ENCODE assay signal across 13 cellular contexts in the genomic region with DNA sequence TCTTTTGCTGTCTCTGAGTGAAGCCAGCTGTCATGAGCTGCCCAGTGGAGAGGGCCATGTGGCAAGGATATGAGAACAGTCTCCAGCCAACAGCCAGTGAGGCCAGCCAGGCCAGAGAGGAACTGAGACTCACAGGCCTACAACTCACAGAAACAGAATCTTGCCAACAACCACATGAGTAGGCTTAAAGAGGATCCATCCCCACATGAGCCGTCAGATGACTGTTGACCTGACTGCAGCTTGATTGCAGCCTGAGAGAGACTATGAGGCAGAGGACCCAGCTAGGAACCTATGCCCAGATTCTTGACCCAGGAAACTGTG.
DNase-seq lines count a peak whose midpoint lies in the region; ATAC-seq and FAIRE-seq lines count a peak whose summit lies in the region.
"Had no signal": no experiment of that assay in that cellular context is flagged by ENCODE, and none has a peak within 500 bp of the region (broad histone marks: within the 10 kb centered on the region; RNA-seq: fewer than 3 reads in every experiment).

No MANE protein-coding gene starts in this region.

- H2BK120ac ChIP-seq in trophoblast cell (ENCODE audit: insufficient read depth, low read length, poor library complexity) = peak overlapping the region; percentile 99

- peak; percentile 69 to 82 for ATAC-seq in left cardiac atrium
- ATAC-seq in GM18511 (IDR thresholded peaks at IDR 0.05; ENCODE audit: unreplicated experiment) = no peak
- ATAC-seq in activated CD4-positive, alpha-beta T cell treated with anti-CD3 and anti-CD28 coated beads for 36 hours = no peak

- peak overlapping the region; percentile 90 for H2BK12ac ChIP-seq in trophoblast cell (ENCODE audit: low read length)

- H3K27me3 ChIP-seq in HUES48 (ENCODE audit: control insufficient read depth, insufficient read depth, low read length) (no peaks in the 10 kb centered on the region), SJSA1 (replicated peaks) (no peaks in the 10 kb centered on the region), trophoblast cell (ENCODE audit: insufficient read depth, low read length) (no peaks in the 10 kb centered on the region), small intestine (ENCODE audit: control insufficient read depth in 2 of 2, insufficient read depth in 2 of 2, low read length in 2 of 2) (no peaks in the 10 kb centered on the region)
- H3K27me3 ChIP-seq: colonic mucosa, sigmoid colon had no signal

- H2BK5ac ChIP-seq in trophoblast cell (ENCODE audit: low read depth, low read length, poor library complexity) = peak overlapping the region; percentile 95

- no peak for FAIRE-seq in small intestine (lab: Jason Lieb, UNC)

- no peak overlapping the region for H3K23ac ChIP-seq in trophoblast cell (ENCODE audit: low read length)

- H3K27me3 Mint-ChIP-seq in activated CD4-positive, alpha-beta T cell treated with anti-CD3 and anti-CD28 coated beads for 36 hours = no peaks in the 10 kb centered on the region
- H3K27me3 Mint-ChIP-seq: activated naive CD8-positive, alpha-beta T cell treated with anti-CD3 and anti-CD28 coated beads for 36 hours had no signal

- CTCF ChIA-PET in activated CD4-positive, alpha-beta T cell treated with anti-CD3 and anti-CD28 coated beads for 36 hours (lab: Charles Lee) = interaction anchor here (0.6 to 1.5 kb wide), 4 partner anchors 11 to 1181 kb away, joined by 3 to 8 read pairs (median 4); no protein-coding TSS in a partner anchor

- H4K8ac ChIP-seq in trophoblast cell (ENCODE audit: low read depth, low read length) = peak overlapping the region; percentile 25

- H3K79me2 ChIP-seq in trophoblast cell (ENCODE audit: control insufficient read depth, insufficient read depth, low read length, poor library complexity) = peaks cover 8% of the 10 kb centered on the region

- no peak for DNase-seq in SJSA1 (ENCODE audit: low read depth in 1 of 2, low spot score in 2 of 2)
- no peak for DNase-seq in left cardiac atrium
- DNase-seq in trophoblast cell = peak in 1 of 2 donors; percentile 48
- no peak for DNase-seq in activated CD4-positive, alpha-beta T cell treated with anti-CD3 and anti-CD28 coated beads for 36 hours
- DNase-seq in small intestine = no peak
- no peak for DNase-seq in NCI-H526 (lab: John Stamatoyannopoulos, UW)
- DNase-seq: activated CD4-positive, alpha-beta memory T cell treated with anti-CD3 and anti-CD28 coated beads, Interleukin-2, amount 10 ng/mL, durations not matched to agents 7 days and 5 days; activated naive CD8-positive, alpha-beta T cell treated with anti-CD3 and anti-CD28 coated beads for 36 hours; colonic mucosa; sigmoid colon had no signal

- H4K12ac ChIP-seq in trophoblast cell (ENCODE audit: low read depth, low read length) = peak overlapping the region; percentile 56

- H2AK5ac ChIP-seq in trophoblast cell (ENCODE audit: low read length) = peak overlapping the region; percentile 98

- H3K18ac ChIP-seq in trophoblast cell (ENCODE audit: low read length) = peak overlapping the region; percentile 26

- peaks cover 62% of the 10 kb centered on the region for H3K79me1 ChIP-seq in trophoblast cell (ENCODE audit: low read length)

- H3K14ac ChIP-seq in trophoblast cell (ENCODE audit: low read length) = peak overlapping the region; percentile 95

- H3K4me2 ChIP-seq in trophoblast cell (ENCODE audit: low read length) = no peak overlapping the region

- POLR2A ChIA-PET in activated CD4-positive, alpha-beta T cell treated with anti-CD3 and anti-CD28 coated beads for 36 hours (lab: Charles Lee) = no interaction called here

- H3K27ac Mint-ChIP-seq in activated CD4-positive, alpha-beta T cell treated with anti-CD3 and anti-CD28 coated beads for 36 hours = no peak overlapping the region
- H3K27ac Mint-ChIP-seq: activated CD4-positive, alpha-beta memory T cell treated with anti-CD3 and anti-CD28 coated beads, Interleukin-2, amount 10 ng/mL, durations not matched to agents 7 days and 5 days; activated naive CD8-positive, alpha-beta T cell treated with anti-CD3 and anti-CD28 coated beads for 36 hours had no signal

- no peaks in the 10 kb centered on the region for H3K9me3 Mint-ChIP-seq in activated CD4-positive, alpha-beta T cell treated with anti-CD3 and anti-CD28 coated beads for 36 hours (ENCODE audit: low read depth)
- H3K9me3 Mint-ChIP-seq: activated CD4-positive, alpha-beta memory T cell treated with anti-CD3 and anti-CD28 coated beads, Interleukin-2, amount 10 ng/mL, durations not matched to agents 7 days and 5 days; activated naive CD8-positive, alpha-beta T cell treated with anti-CD3 and anti-CD28 coated beads for 36 hours had no signal

- H3K4me3 ChIP-seq in HUES48 (ENCODE audit: low read depth, low read length) = no peak overlapping the region
- H3K4me3 ChIP-seq in SJSA1 = no peak overlapping the region
- no peak overlapping the region for H3K4me3 ChIP-seq in trophoblast cell (ENCODE audit: low read depth, low read length)
- no peak overlapping the region for H3K4me3 ChIP-seq in small intestine (ENCODE audit: low read depth in 1 of 2, low read length in 2 of 2)
- H3K4me3 ChIP-seq: colonic mucosa, sigmoid colon had no signal

- H3K9ac ChIP-seq in HUES48 (ENCODE audit: low read depth, low read length) = peak overlapping the region; percentile 3; the same call in 1 of the 2 replicates
- H3K9ac ChIP-seq in trophoblast cell (ENCODE audit: low read length) = no peak overlapping the region

- no peaks in the 10 kb centered on the region for H3K36me3 ChIP-seq in HUES48 (ENCODE audit: control insufficient read depth, insufficient read depth, low read length)
- no peaks in the 10 kb centered on the region for H3K36me3 ChIP-seq in SJSA1
- no peaks in the 10 kb centered on the region for H3K36me3 ChIP-seq in trophoblast cell (ENCODE audit: control insufficient read depth in 1 of 2, insufficient read depth in 2 of 2, low read length in 2 of 2)
- H3K36me3 ChIP-seq in small intestine (ENCODE audit: control insufficient read depth in 2 of 2, insufficient read depth in 2 of 2, low read length in 2 of 2) = no peaks in the 10 kb centered on the region
- H3K36me3 ChIP-seq: colonic mucosa, sigmoid colon had no signal

- H3K9me3 ChIP-seq in HUES48 (ENCODE audit: control insufficient read depth, insufficient read depth, low read length) (no peaks in the 10 kb centered on the region), SJSA1 (replicated peaks) (peaks cover 4% of the 10 kb centered on the region; the same call in 1 of the 2 replicates), trophoblast cell (ENCODE audit: insufficient read depth, low read depth, low read length) (no peaks in the 10 kb centered on the region), small intestine (ENCODE audit: control insufficient read depth, low read depth) (no peaks in the 10 kb centered on the region)
- H3K9me3 ChIP-seq: colonic mucosa, sigmoid colon had no signal

- WGBS in trophoblast cell (ENCODE audit: extremely low coverage, insufficient coverage, insufficient read length) = no CpG with 5 or more reads among the region's 1 CpG
- WGBS in small intestine, 3 donors = 78 to 94% (median 88%) methylated on average over 1 of the region's 1 CpG

- intact Hi-C loops in left cardiac atrium (cut with DNase I) = no loop called here
- intact Hi-C loops in activated CD4-positive, alpha-beta T cell treated with anti-CD3 and anti-CD28 coated beads for 36 hours (cut with DNase I, micrococcal nuclease) = no loop called here

- H3K36me3 Mint-ChIP-seq in activated CD4-positive, alpha-beta T cell treated with anti-CD3 and anti-CD28 coated beads for 36 hours (ENCODE audit: low read depth) = no peaks in the 10 kb centered on the region
- H3K36me3 Mint-ChIP-seq: activated naive CD8-positive, alpha-beta T cell treated with anti-CD3 and anti-CD28 coated beads for 36 hours had no signal

- H4K91ac ChIP-seq in trophoblast cell (ENCODE audit: low read depth, low read length) = peak overlapping the region; percentile 99

- H3K27ac ChIP-seq in HUES48 (ENCODE audit: low read depth, low read length) (peak overlapping the region; percentile 59), SJSA1 (peak overlapping the region; percentile 64), trophoblast cell (ENCODE audit: low read depth, low read length) (peak overlapping the region; percentile 77), small intestine (ENCODE audit: low read depth in 1 of 2, low read length in 1 of 2) (no peak overlapping the region)
- H3K27ac ChIP-seq: C4-2B, colonic mucosa, sigmoid colon had no signal

- H3K4me1 ChIP-seq in HUES48 (ENCODE audit: control insufficient read depth, insufficient read depth, low read length) (peaks cover 16% of the 10 kb centered on the region), SJSA1 (replicated peaks) (peaks cover 38% of the 10 kb centered on the region), trophoblast cell (ENCODE audit: control insufficient read depth in 1 of 2, insufficient read depth in 2 of 2, low read length in 2 of 2) (peaks cover 32 to 44% of the 10 kb centered on the region in 2 experiments), small intestine (ENCODE audit: control insufficient read depth in 2 of 2, insufficient read depth in 1 of 2, low read depth in 1 of 2, low read length in 1 of 2) (no peaks in the 10 kb centered on the region)
- H3K4me1 ChIP-seq: colonic mucosa, sigmoid colon had no signal

- no peak overlapping the region for H3K4me3 Mint-ChIP-seq in activated CD4-positive, alpha-beta T cell treated with anti-CD3 and anti-CD28 coated beads for 36 hours
- H3K4me3 Mint-ChIP-seq: activated CD4-positive, alpha-beta memory T cell treated with anti-CD3 and anti-CD28 coated beads, Interleukin-2, amount 10 ng/mL, durations not matched to agents 7 days and 5 days; activated naive CD8-positive, alpha-beta T cell treated with anti-CD3 and anti-CD28 coated beads for 36 hours had no signal

- H3K4me1 Mint-ChIP-seq in activated CD4-positive, alpha-beta T cell treated with anti-CD3 and anti-CD28 coated beads for 36 hours = no peaks in the 10 kb centered on the region
- H3K4me1 Mint-ChIP-seq: activated CD4-positive, alpha-beta memory T cell treated with anti-CD3 and anti-CD28 coated beads, Interleukin-2, amount 10 ng/mL, durations not matched to agents 7 days and 5 days; activated naive CD8-positive, alpha-beta T cell treated with anti-CD3 and anti-CD28 coated beads for 36 hours had no signal

- H3K4ac ChIP-seq in trophoblast cell (ENCODE audit: low read depth, low read length) = peak overlapping the region; percentile 85

- peak overlapping the region; percentile 18 for H2AFZ ChIP-seq in trophoblast cell (ENCODE audit: insufficient read depth, low read length, poor library complexity)

Comparison
In these comparisons a context has a peak if more than half of its experiments do, and no peak if none do; other contexts are left out.
1. H3K27ac ChIP-seq: peak in HUES48 (single experiment), SJSA1 (single experiment) and trophoblast cell (single experiment); none in small intestine (0 of 2).
2. ATAC-seq: peak in left cardiac atrium (2 of 2); none in GM18511 (single experiment) and activated CD4-positive, alpha-beta T cell treated with anti-CD3 and anti-CD28 coated beads for 36 hours (single experiment).